Comparison of ENCODE assay signal across 9 cellular contexts in genomic region chr15:41512078-41512394, GRCh38. TPM values are rescaled to one million over a fixed set of nuclear protein-coding genes. Genes with fewer than 3 reads are reported as not detected.
DNase-seq lines count a peak whose midpoint lies in the region; ATAC-seq, FAIRE-seq and TF ChIP-seq lines count a peak whose summit lies in the region.
"Had no signal": no experiment of that assay in that cellular context is flagged by ENCODE, and none has a peak within 500 bp of the region (broad histone marks: within the 10 kb centered on the region; RNA-seq: fewer than 3 reads in every experiment).

No MANE protein-coding gene starts in this region.

- H3K4me3 ChIP-seq in left ventricle myocardium inferior (peak overlapping the region; percentile 67), upper lobe of right lung (peak overlapping the region; percentile 43)

- peaks cover 2% of the 10 kb centered on the region for H3K36me3 ChIP-seq in left ventricle myocardium inferior
- peaks cover under 1% of the 10 kb centered on the region for H3K36me3 ChIP-seq in upper lobe of right lung

- H3K36me3 Mint-ChIP-seq in activated naive CD8-positive, alpha-beta T cell treated with anti-CD3 and anti-CD28 coated beads, Interleukin-2, amount 10 ng/mL, durations not matched to agents 7 days and 5 days, result peaks cover 7% of the 10 kb centered on the region
- peaks cover 8% of the 10 kb centered on the region for H3K36me3 Mint-ChIP-seq in mesothelial cell of epicardium

- peak overlapping the region; percentile 65 for H3K4me3 Mint-ChIP-seq in activated naive CD8-positive, alpha-beta T cell treated with anti-CD3 and anti-CD28 coated beads, Interleukin-2, amount 10 ng/mL, durations not matched to agents 7 days and 5 days
- peak overlapping the region; percentile 69 for H3K4me3 Mint-ChIP-seq in mesothelial cell of epicardium

- peaks cover 47% of the 10 kb centered on the region for H3K27me3 Mint-ChIP-seq in activated naive CD8-positive, alpha-beta T cell treated with anti-CD3 and anti-CD28 coated beads, Interleukin-2, amount 10 ng/mL, durations not matched to agents 7 days and 5 days
- peaks cover 65% of the 10 kb centered on the region for H3K27me3 Mint-ChIP-seq in mesothelial cell of epicardium (ENCODE audit: low read depth)

- FAIRE-seq in GM12891 (lab: Jason Lieb, UNC), result no peak

- H3K4me1 ChIP-seq in left ventricle myocardium inferior (peaks cover 30% of the 10 kb centered on the region), upper lobe of right lung (peaks cover 25% of the 10 kb centered on the region)

- DNase-seq in left ventricle myocardium inferior, result no peak
- no peak for DNase-seq in Right ventricle myocardium inferior (ENCODE audit: missing footprints)
- DNase-seq in activated naive CD8-positive, alpha-beta T cell treated with anti-CD3 and anti-CD28 coated beads, Interleukin-2, amount 10 ng/mL, durations not matched to agents 7 days and 5 days, result peak; percentile 51
- no peak for DNase-seq in mesothelial cell of epicardium (ENCODE audit: low spot score in 2 of 2, unreplicated experiment in 2 of 2)
- DNase-seq in upper lobe of right lung, result no peak
- no peak for DNase-seq in NCI-H2227 treated with DMSO at 0.1 percent for 48 hours (lab: John Stamatoyannopoulos, UW)
- DNase-seq in GM12891 (ENCODE audit: insufficient read length, low spot score), result no peak

- no peak overlapping the region for H3K27ac Mint-ChIP-seq in activated naive CD8-positive, alpha-beta T cell treated with anti-CD3 and anti-CD28 coated beads, Interleukin-2, amount 10 ng/mL, durations not matched to agents 7 days and 5 days
- no peak overlapping the region for H3K27ac Mint-ChIP-seq in mesothelial cell of epicardium

- no peaks in the 10 kb centered on the region for H3K9me3 Mint-ChIP-seq in activated naive CD8-positive, alpha-beta T cell treated with anti-CD3 and anti-CD28 coated beads, Interleukin-2, amount 10 ng/mL, durations not matched to agents 7 days and 5 days
- H3K9me3 Mint-ChIP-seq in mesothelial cell of epicardium, result no peaks in the 10 kb centered on the region

- TF ChIP-seq POLR2A in GM12891 (IDR thresholded peaks at IDR 0.05; ENCODE audit: low read depth, low read length), result no peak

- no peak for TF ChIP-seq CTCF in left ventricle myocardium inferior (IDR thresholded peaks at IDR 0.05; ENCODE audit: borderline replicate concordance)
- no peak for TF ChIP-seq CTCF in mesothelial cell of epicardium (IDR thresholded peaks at IDR 0.05; ENCODE audit: unreplicated experiment)
- no peak for TF ChIP-seq CTCF in upper lobe of right lung (IDR thresholded peaks at IDR 0.05)

- POLR2A ChIA-PET in activated naive CD8-positive, alpha-beta T cell treated with anti-CD3 and anti-CD28 coated beads, Interleukin-2, amount 10 ng/mL, durations not matched to agents 7 days and 5 days (lab: Charles Lee), result interaction anchor here (0.6 kb wide), 1 partner anchor 17 kb away, joined by 3 read pairs; no protein-coding TSS in a partner anchor

- intact Hi-C loops in left ventricle myocardium inferior (cut with micrococcal nuclease), result no loop called here
- intact Hi-C loops in Right ventricle myocardium inferior (cut with DNase I), result no loop called here
- intact Hi-C loops in upper lobe of right lung (cut with DNase I), result no loop called here

- no peaks in the 10 kb centered on the region for H3K9me3 ChIP-seq in left ventricle myocardium inferior (replicated peaks)
- H3K9me3 ChIP-seq in upper lobe of right lung, result no peaks in the 10 kb centered on the region
- H3K9me3 ChIP-seq: testis had no signal

- H3K27ac ChIP-seq in left ventricle myocardium inferior (replicated peaks) (no peak overlapping the region), upper lobe of right lung (no peak overlapping the region)
- H3K27ac ChIP-seq: testis had no signal

- H3K27me3 ChIP-seq in left ventricle myocardium inferior (ENCODE audit: low read depth) (peaks cover 43% of the 10 kb centered on the region), upper lobe of right lung (peaks cover 40% of the 10 kb centered on the region)
- H3K27me3 ChIP-seq: testis had no signal

- no peak for ATAC-seq in Right ventricle myocardium inferior
- no peak for ATAC-seq in activated naive CD8-positive, alpha-beta T cell treated with anti-CD3 and anti-CD28 coated beads, Interleukin-2, amount 10 ng/mL, durations not matched to agents 7 days and 5 days (ENCODE audit: low read depth)
- no peak for ATAC-seq in upper lobe of right lung
- no peak for ATAC-seq in HG03159 (IDR thresholded peaks at IDR 0.05; ENCODE audit: unreplicated experiment)

- H3K4me1 Mint-ChIP-seq in activated naive CD8-positive, alpha-beta T cell treated with anti-CD3 and anti-CD28 coated beads, Interleukin-2, amount 10 ng/mL, durations not matched to agents 7 days and 5 days, result peaks cover 20% of the 10 kb centered on the region
- H3K4me1 Mint-ChIP-seq in mesothelial cell of epicardium, result peaks cover 20% of the 10 kb centered on the region

TF ChIP-seq in GM12891, 5 proteins besides CTCF, POLR2A, EP300 and RAD21:
- no peak for TF ChIP-seq POU2F2 (IDR thresholded peaks at IDR 0.05; ENCODE audit: low read depth, low read length)
- TF ChIP-seq SPI1 (IDR thresholded peaks at IDR 0.05; ENCODE audit: low read depth, low read length), result no peak
- no peak for TF ChIP-seq POLR2AphosphoS5 (IDR thresholded peaks at IDR 0.05; ENCODE audit: low read depth, low read length)
- TF ChIP-seq TAF1 (IDR thresholded peaks at IDR 0.05; ENCODE audit: low read depth, low read length), result no peak
- no peak for TF ChIP-seq PAX5 (IDR thresholded peaks at IDR 0.05; ENCODE audit: insufficient read depth, low read length, severe bottlenecking)

RNA-seq across cellular contexts. Expression of gene LTK, which starts 1.6 kb away (rescaled TPM):
- total RNA-seq in left ventricle myocardium inferior (1.2 TPM), Right ventricle myocardium inferior (1.5 TPM), mesothelial cell of epicardium (0.91 to 1.2 TPM (median 1.0 TPM) in 3 replicates), upper lobe of right lung (15.1 TPM)
- 1 to 10 TPM; 1.6 to 1.9 TPM for total RNA-seq in activated naive CD8-positive, alpha-beta T cell treated with anti-CD3 and anti-CD28 coated beads, Interleukin-2, amount 10 ng/mL, durations not matched to agents 7 days and 5 days
- 0.06 TPM for polyA plus RNA-seq in GM12891 (2012; ENCODE audit: low read depth, missing spikeins)

RNA-seq across cellular contexts. Expression of gene ITPKA, which starts 18.4 kb away (rescaled TPM):
- total RNA-seq in left ventricle myocardium inferior (1.9 TPM), Right ventricle myocardium inferior (2.7 TPM), mesothelial cell of epicardium (0.55 to 0.80 TPM (median 0.79 TPM) in 3 replicates), upper lobe of right lung (0.67 TPM)
- under 1 TPM in 1 of 2 experiments, not detected in 1; 0.25 TPM for total RNA-seq in activated naive CD8-positive, alpha-beta T cell treated with anti-CD3 and anti-CD28 coated beads, Interleukin-2, amount 10 ng/mL, durations not matched to agents 7 days and 5 days
- polyA plus RNA-seq in GM12891 (2012; ENCODE audit: low read depth, missing spikeins), result 0.60 TPM

RNA-seq across cellular contexts. Expression of gene RPAP1, which starts 32.0 kb away (rescaled TPM):
- total RNA-seq in left ventricle myocardium inferior, result 25.6 TPM
- 26.7 TPM for total RNA-seq in Right ventricle myocardium inferior
- total RNA-seq in activated naive CD8-positive, alpha-beta T cell treated with anti-CD3 and anti-CD28 coated beads, Interleukin-2, amount 10 ng/mL, durations not matched to agents 7 days and 5 days, result 10 to 100 TPM; 40.2 to 42.4 TPM
- 54.0 to 65.5 TPM (median 54.8 TPM) in 3 replicates for total RNA-seq in mesothelial cell of epicardium
- 24.9 TPM for total RNA-seq in upper lobe of right lung
- polyA plus RNA-seq in GM12891 (2012; ENCODE audit: low read depth, missing spikeins), result 16.9 TPM

RNA-seq across cellular contexts. Expression of gene TYRO3, which starts 47.0 kb away (rescaled TPM):
- total RNA-seq in left ventricle myocardium inferior, result 3.3 TPM
- total RNA-seq in Right ventricle myocardium inferior, result 5.6 TPM
- under 1 TPM; 0.22 to 0.28 TPM for total RNA-seq in activated naive CD8-positive, alpha-beta T cell treated with anti-CD3 and anti-CD28 coated beads, Interleukin-2, amount 10 ng/mL, durations not matched to agents 7 days and 5 days
- 94.4 to 104 TPM (median 95.8 TPM) in 3 replicates for total RNA-seq in mesothelial cell of epicardium
- total RNA-seq in upper lobe of right lung, result 22.6 TPM
- polyA plus RNA-seq in GM12891 (2012; ENCODE audit: low read depth, missing spikeins), result 0.17 TPM
